10 cellular contexts compared by ENCODE assay signal in genomic region chr12:64670039-64670438, GRCh38. TPM values are rescaled to one million over a fixed set of nuclear protein-coding genes. Genes with fewer than 3 reads are reported as not detected.
DNase-seq lines count a peak whose midpoint lies in the region; ATAC-seq, FAIRE-seq and TF ChIP-seq lines count a peak whose summit lies in the region.
"Had no signal": no experiment of that assay in that cellular context is flagged by ENCODE, and none has a peak within 500 bp of the region (broad histone marks: within the 10 kb centered on the region; RNA-seq: fewer than 3 reads in every experiment).

No MANE protein-coding gene starts in this region.

- DNase-seq in CD4-positive, alpha-beta T cell: no peak
- peak; percentile 62 for DNase-seq in Karpas-422
- DNase-seq in astrocyte (ENCODE audit: low read depth): no peak
- DNase-seq in natural killer cell: no peak
- no peak for DNase-seq in DMS153 treated with DMSO at 0.1 percent for 48 hours (lab: John Stamatoyannopoulos, UW; ENCODE audit: unreplicated experiment)
- no peak for DNase-seq in T1000 (lab: John Stamatoyannopoulos, UW)
- no peak for DNase-seq in NCI-H524 treated with DMSO at 0.1 percent for 48 hours (lab: John Stamatoyannopoulos, UW)
- no peak for DNase-seq in suprapubic skin (ENCODE audit: low spot score in 2 of 2)
- DNase-seq: foreskin keratinocyte, NCI-H1417 treated with DMSO at 0.1 percent for 48 hours had no signal

- no peaks in the 10 kb centered on the region for H3K9me2 ChIP-seq in Karpas-422 (replicated peaks; ENCODE audit: insufficient read depth, low read length)

- H3K4me2 ChIP-seq in Karpas-422 (ENCODE audit: low read depth, low read length, poor library complexity, severe bottlenecking) (peak overlapping the region; percentile 58), astrocyte (ENCODE audit: low read length) (no peak overlapping the region)

- H3K4me1 ChIP-seq in Karpas-422 (ENCODE audit: low read length) (peaks cover 94% of the 10 kb centered on the region), astrocyte (ENCODE audit: insufficient read depth, low read length) (peaks cover 42% of the 10 kb centered on the region), suprapubic skin (peaks cover 70% of the 10 kb centered on the region)

- H2AFZ ChIP-seq in Karpas-422 (ENCODE audit: low read length): no peak overlapping the region
- H2AFZ ChIP-seq in astrocyte (ENCODE audit: low read depth, low read length): no peak overlapping the region

- H3K27me3 ChIP-seq in CD4-positive, alpha-beta T cell (ENCODE audit: control insufficient read depth, insufficient read depth, low read length): no peaks in the 10 kb centered on the region
- H3K27me3 ChIP-seq in Karpas-422 (ENCODE audit: low read length) (no peaks in the 10 kb centered on the region), astrocyte (ENCODE audit: insufficient read depth, low read length) (no peaks in the 10 kb centered on the region), suprapubic skin (no peaks in the 10 kb centered on the region)
- H3K27me3 ChIP-seq: foreskin keratinocyte had no signal

- H3K36me3 Mint-ChIP-seq in CD4-positive, alpha-beta T cell (ENCODE audit: low read depth): peaks cover 27% of the 10 kb centered on the region
- H3K36me3 Mint-ChIP-seq in astrocyte (ENCODE audit: low read depth, unreplicated experiment): no peaks in the 10 kb centered on the region
- H3K36me3 Mint-ChIP-seq in natural killer cell: no peaks in the 10 kb centered on the region

- no peak for TF ChIP-seq POLR2A in suprapubic skin (IDR thresholded peaks at IDR 0.05)

- intact Hi-C loops in CD4-positive, alpha-beta T cell (cut with DNase I, micrococcal nuclease): loop anchor here in 1 of 2 experiments (10.0 kb wide), 1 partner anchor 215 kb away; the partner anchor contains the start of gene TBK1
- intact Hi-C loops in natural killer cell (cut with micrococcal nuclease): loop anchor here (10.0 kb wide), 1 partner anchor 215 kb away; the partner anchor contains the start of gene TBK1

- H3K36me3 ChIP-seq in Karpas-422 (ENCODE audit: insufficient read depth, low read length) (no peaks in the 10 kb centered on the region), astrocyte (ENCODE audit: insufficient read depth, low read length) (no peaks in the 10 kb centered on the region), suprapubic skin (no peaks in the 10 kb centered on the region)

- peaks cover 93% of the 10 kb centered on the region for H3K4me1 Mint-ChIP-seq in CD4-positive, alpha-beta T cell (ENCODE audit: low read depth)
- H3K4me1 Mint-ChIP-seq in astrocyte (ENCODE audit: low read depth, unreplicated experiment) (peaks cover 50% of the 10 kb centered on the region), natural killer cell (peaks cover 91 to 93% of the 10 kb centered on the region in 2 donors)

- H3K27ac ChIP-seq in CD4-positive, alpha-beta T cell (ENCODE audit: low read depth, low read length): peak overlapping the region; percentile 91
- H3K27ac ChIP-seq in Karpas-422 (ENCODE audit: low read length) (peak overlapping the region; percentile 52), astrocyte (ENCODE audit: low read depth, low read length) (no peak overlapping the region), suprapubic skin (no peak overlapping the region)

- no peaks in the 10 kb centered on the region for H3K9me3 ChIP-seq in CD4-positive, alpha-beta T cell (ENCODE audit: control insufficient read depth, low read length)
- H3K9me3 ChIP-seq in Karpas-422 (ENCODE audit: low read length): no peaks in the 10 kb centered on the region
- H3K9me3 ChIP-seq in astrocyte (ENCODE audit: insufficient read depth, low read depth, low read length): no peaks in the 10 kb centered on the region
- H3K9me3 ChIP-seq in suprapubic skin: no peaks in the 10 kb centered on the region

- 64% methylated on average over 4 of the region's 4 CpGs for WGBS in suprapubic skin

- FAIRE-seq in astrocyte (lab: Jason Lieb, UNC): no peak

- peak overlapping the region; percentile 98 for H3K27ac Mint-ChIP-seq in CD4-positive, alpha-beta T cell
- peak overlapping the region; percentile 80 for H3K27ac Mint-ChIP-seq in astrocyte (ENCODE audit: unreplicated experiment)
- H3K27ac Mint-ChIP-seq in natural killer cell: peak overlapping the region; percentile 91 to 93

- no peaks in the 10 kb centered on the region for H3K27me3 Mint-ChIP-seq in CD4-positive, alpha-beta T cell
- H3K27me3 Mint-ChIP-seq in astrocyte (ENCODE audit: low read depth, unreplicated experiment) (no peaks in the 10 kb centered on the region), natural killer cell (ENCODE audit: low read depth in 2 of 2) (no peaks in the 10 kb centered on the region)

- H3K79me2 ChIP-seq in Karpas-422 (ENCODE audit: low read length) (peaks cover 97% of the 10 kb centered on the region), astrocyte (ENCODE audit: insufficient read depth, low read length) (peaks cover 33% of the 10 kb centered on the region)

- H4K20me1 ChIP-seq in Karpas-422 (ENCODE audit: insufficient read depth, low read depth, low read length) (no peaks in the 10 kb centered on the region; the same call in 1 of the 2 replicates), astrocyte (ENCODE audit: insufficient read depth, low read length) (peaks cover 21% of the 10 kb centered on the region)

- H3K9me3 Mint-ChIP-seq in CD4-positive, alpha-beta T cell: no peaks in the 10 kb centered on the region
- H3K9me3 Mint-ChIP-seq in astrocyte (ENCODE audit: unreplicated experiment): no peaks in the 10 kb centered on the region
- peaks cover 0 to 2% of the 10 kb centered on the region in 2 donors for H3K9me3 Mint-ChIP-seq in natural killer cell

- peak overlapping the region; percentile 91 for H3K4me3 Mint-ChIP-seq in CD4-positive, alpha-beta T cell
- H3K4me3 Mint-ChIP-seq in astrocyte (ENCODE audit: unreplicated experiment): no peak overlapping the region
- peak overlapping the region; percentile 82 for H3K4me3 Mint-ChIP-seq in natural killer cell

- CTCF ChIA-PET in CD4-positive, alpha-beta T cell (lab: Charles Lee): interaction anchor here (0.8 to 3.1 kb wide), 9 partner anchors 8 to 121 kb away, joined by 4 to 15 read pairs (median 4); no protein-coding TSS in a partner anchor

- H3K4me3 ChIP-seq in Karpas-422 (ENCODE audit: low read length) (no peak overlapping the region), astrocyte (ENCODE audit: insufficient read depth, low read depth, low read length) (no peak overlapping the region), suprapubic skin (no peak overlapping the region)

- H3K9ac ChIP-seq in Karpas-422 (ENCODE audit: low read length): peak overlapping the region; percentile 53
- H3K9ac ChIP-seq in astrocyte (ENCODE audit: low read length): no peak overlapping the region

- TF ChIP-seq EP300 in suprapubic skin (IDR thresholded peaks at IDR 0.05): no peak

- no peak for ATAC-seq in CD4-positive, alpha-beta T cell (ENCODE audit: poor library complexity)
- peak in 2 of 3 donors; percentile 9 to 11 for ATAC-seq in natural killer cell

- no peak for TF ChIP-seq CTCF in CD4-positive, alpha-beta T cell (IDR thresholded peaks at IDR 0.05)
- TF ChIP-seq CTCF in astrocyte (IDR thresholded peaks at IDR 0.05; ENCODE audit: insufficient read depth, low read depth, low read length): no peak
- TF ChIP-seq CTCF in natural killer cell (IDR thresholded peaks at IDR 0.05): no peak
- no peak for TF ChIP-seq CTCF in suprapubic skin (IDR thresholded peaks at IDR 0.05)

- POLR2A ChIA-PET in CD4-positive, alpha-beta T cell (lab: Charles Lee): interaction anchor here (0.6 to 34.4 kb wide), 20 partner anchors 9 to 498 kb away, joined by 3 to 808 read pairs (median 6); partner anchors contain the start of genes RASSF3 and XPOT

RNA-seq across cellular contexts. Expression of gene RASSF3, which starts 59.7 kb away (rescaled TPM):
- total RNA-seq in CD4-positive, alpha-beta T cell: 100 to 1,000 TPM; 118 to 127 TPM
- 21.5 and 27.4 TPM in 2 replicates for total RNA-seq in Karpas-422 (2014; rRNA removed; shearing (Covaris generic); ENCODE audit: low replicate concordance)
- total RNA-seq in astrocyte (16.4 and 18.3 TPM in 2 replicates), natural killer cell (100 to 1,000 TPM in 1 of 3 donors, 10 to 100 TPM in 2; 63.4 to 105 (median 80.5) TPM), suprapubic skin (10 to 100 TPM in 3 of 4 donors, 1 to 10 TPM in 1; 9.1 to 16.1 (median 11.2) TPM)

Comparison
In these comparisons a context has a peak if more than half of its experiments do, and no peak if none do; other contexts are left out.
1. H3K27ac ChIP-seq: peak in CD4-positive, alpha-beta T cell (single experiment) and Karpas-422 (single experiment); none in astrocyte (single experiment) and suprapubic skin (single experiment).
2. Peak in every context shown above with its lines, with median percentiles within 50 percentile points of each other: H3K27ac Mint-ChIP-seq.